15 cellular contexts compared by ENCODE assay signal in the genomic region with DNA sequence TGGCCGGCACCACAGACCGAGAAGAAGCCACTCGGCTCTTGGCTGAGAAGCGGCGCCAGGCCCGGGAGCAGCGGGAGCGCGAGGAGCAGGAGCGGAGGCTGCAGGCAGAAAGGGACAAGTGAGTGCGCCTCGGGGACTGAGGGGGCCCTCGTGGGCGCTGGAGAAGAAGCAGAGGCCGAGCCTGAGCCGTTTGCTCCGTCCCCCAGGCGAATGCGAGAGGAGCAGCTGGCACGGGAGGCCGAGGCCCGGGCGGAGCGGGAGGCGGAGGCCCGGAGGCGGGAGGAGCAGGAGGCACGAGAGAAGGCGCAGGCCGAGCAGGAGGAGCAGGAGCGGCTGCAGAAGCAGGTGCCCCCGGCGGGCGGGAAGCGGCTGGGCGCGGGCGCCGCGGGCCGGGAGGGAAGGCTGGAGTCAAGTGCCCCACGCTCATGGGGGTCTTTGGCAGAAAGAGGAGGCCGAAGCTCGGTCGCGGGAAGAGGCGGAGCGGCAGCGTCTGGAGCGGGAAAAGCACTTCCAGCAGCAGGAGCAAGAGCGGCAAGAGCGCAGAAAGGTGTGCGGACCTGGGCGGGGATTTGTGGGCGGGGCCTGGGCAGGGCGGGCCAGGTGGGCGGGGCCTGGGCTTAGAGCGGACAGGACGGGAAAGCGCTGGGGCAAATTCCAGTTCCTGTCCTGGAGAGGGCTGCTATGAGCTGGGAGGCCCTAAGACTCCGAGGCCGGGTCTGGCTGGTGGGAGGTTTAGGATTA. TPM values are rescaled to one million over a fixed set of nuclear protein-coding genes. Genes with fewer than 3 reads are reported as not detected.
A peak's percentile ranks its signal among the peaks of the same experiment; 100 is the strongest.
DNase-seq lines count a peak whose midpoint lies in the region; ATAC-seq and TF ChIP-seq lines count a peak whose summit lies in the region.
"Had no signal": no experiment of that assay in that cellular context is flagged by ENCODE, and none has a peak within 500 bp of the region (broad histone marks: within the 10 kb centered on the region; RNA-seq: fewer than 3 reads in every experiment).

No MANE protein-coding gene starts in this region.

- H3K4me1 Mint-ChIP-seq in nephron progenitor cell (peaks cover 53% of the 10 kb centered on the region), CD14-positive monocyte (no peaks in the 10 kb centered on the region)

- H3K27me3 ChIP-seq in right cardiac atrium (ENCODE audit: control insufficient read depth, insufficient read depth), result no peaks in the 10 kb centered on the region

- H3K36me3 Mint-ChIP-seq in nephron progenitor cell (ENCODE audit: low read depth) (peaks cover 52% of the 10 kb centered on the region), CD14-positive monocyte (peaks cover 71 to 87% of the 10 kb centered on the region in 2 donors)

- peaks cover 5% of the 10 kb centered on the region for H3K4me1 ChIP-seq in right cardiac atrium (ENCODE audit: control insufficient read depth, insufficient read depth, low read length)

- DNase-seq in right cardiac atrium (peak in 2 of 3 donors; percentile 77 to 81), nephron progenitor cell (peak; percentile 57), CD14-positive monocyte (ENCODE audit: low spot score) (no peak), T-helper 1 cell (no peak)
- DNase-seq: activated gamma-delta T cell; DND-41; foreskin melanocyte; NCI-H69; stimulated activated CD4-positive, alpha-beta T cell treated with anti-CD3 and anti-CD28 coated beads, Interleukin-15, amount 100 ng/mL, for 24 hours had no signal

- H3K9me3 ChIP-seq in right cardiac atrium (ENCODE audit: control insufficient read depth, low read length), result no peaks in the 10 kb centered on the region

- no peak overlapping the region for H3K4me3 ChIP-seq in right cardiac atrium (ENCODE audit: low read length)

- intact Hi-C loops in right cardiac atrium (cut with DNase I), result no loop called here
- intact Hi-C loops in CD14-positive monocyte (cut with micrococcal nuclease), result no loop called here

- ATAC-seq in right cardiac atrium, result peak; percentile 43 to 44
- ATAC-seq in GM21737 (IDR thresholded peaks at IDR 0.05; ENCODE audit: unreplicated experiment), result no peak
- ATAC-seq in HG03159 (IDR thresholded peaks at IDR 0.05; ENCODE audit: unreplicated experiment), result no peak

- WGBS in right cardiac atrium, result 72% methylated on average over 62 of the region's 62 CpGs

- H3K4me3 Mint-ChIP-seq in nephron progenitor cell, result peak overlapping the region; percentile 39
- no peak overlapping the region for H3K4me3 Mint-ChIP-seq in CD14-positive monocyte

- H3K27ac Mint-ChIP-seq in nephron progenitor cell, result no peak overlapping the region
- H3K27ac Mint-ChIP-seq in CD14-positive monocyte, result peak overlapping the region in 3 of 7 donors; percentile 11 to 61 (median 54)

- TF ChIP-seq CTCF in 22Rv1 (IDR thresholded peaks at IDR 0.05), result peak; percentile 14; the same call in 1 of the 2 replicates
- no peak for TF ChIP-seq CTCF in nephron progenitor cell (IDR thresholded peaks at IDR 0.05)
- no peak for TF ChIP-seq CTCF in CD14-positive monocyte (IDR thresholded peaks at IDR 0.05)

- H3K27ac ChIP-seq in 22Rv1 (peak overlapping the region; percentile 89), angular gyrus (ENCODE audit: low read depth, low read length) (peak overlapping the region; percentile 62), right cardiac atrium (ENCODE audit: low read length) (peak overlapping the region; percentile 45)
- H3K27ac ChIP-seq: HL-60 had no signal

- H3K9me3 Mint-ChIP-seq in nephron progenitor cell, result no peaks in the 10 kb centered on the region
- peaks cover 0 to 1% (median 0%) of the 10 kb centered on the region in 7 donors for H3K9me3 Mint-ChIP-seq in CD14-positive monocyte

- H3K27me3 Mint-ChIP-seq in nephron progenitor cell (ENCODE audit: low read depth, poor library complexity) (peaks cover 2% of the 10 kb centered on the region), CD14-positive monocyte (ENCODE audit: low read depth in 3 of 3) (peaks cover 0 to 4% (median 0%) of the 10 kb centered on the region in 3 donors)

RNA-seq across cellular contexts. Expression of gene MAP7D1, which starts 22.7 kb away (rescaled TPM):
- 100 to 1,000 TPM; 285 to 403 (median 374) TPM for total RNA-seq in right cardiac atrium
- polyA plus RNA-seq in right cardiac atrium (330 TPM), CD14-positive monocyte (10 to 100 TPM; 12.3 to 13.6 TPM)

RNA-seq across cellular contexts. Expression of gene TRAPPC3, which starts 29.4 kb away (rescaled TPM):
- 10 to 100 TPM; 58.5 to 67.2 (median 64.0) TPM for total RNA-seq in right cardiac atrium
- polyA plus RNA-seq in right cardiac atrium (73.6 TPM), CD14-positive monocyte (100 to 1,000 TPM; 125 to 136 TPM)

RNA-seq across cellular contexts. Expression of gene THRAP3, which starts 45.6 kb away (rescaled TPM):
- 10 to 100 TPM; 66.3 to 85.5 (median 77.3) TPM for total RNA-seq in right cardiac atrium
- 32.6 TPM for polyA plus RNA-seq in right cardiac atrium
- polyA plus RNA-seq in CD14-positive monocyte, result 10 to 100 TPM; 35.7 to 63.4 TPM

RNA-seq across cellular contexts. Expression of gene COL8A2, which starts 53.6 kb away (rescaled TPM):
- total RNA-seq in right cardiac atrium, result 1 to 10 TPM; 2.7 to 4.1 (median 3.3) TPM
- polyA plus RNA-seq in right cardiac atrium (2.4 TPM), CD14-positive monocyte (1 to 10 TPM in 1 of 2 donors, under 1 TPM in 1; 0.90 to 1.6 TPM)
- polyA plus RNA-seq: neural cell had no signal

Comparison
In these comparisons a context has a peak if more than half of its experiments do, and no peak if none do; other contexts are left out.
1. ATAC-seq: peak in right cardiac atrium (2 of 2); none in GM21737 (single experiment) and HG03159 (single experiment).
2. DNase-seq: peak in right cardiac atrium (2 of 3) and nephron progenitor cell (single experiment); none in CD14-positive monocyte (single experiment) and T-helper 1 cell (0 of 5).
3. RNA of gene MAP7D1, which starts 22.7 kb away (polyA plus RNA-seq): 330 TPM in right cardiac atrium (single experiment); 12.3 to 13.6 TPM in CD14-positive monocyte; every median in the first group is over 10 times any median in the second.
4. Peak in every context shown above with its lines, with median percentiles within 50 percentile points of each other: H3K27ac ChIP-seq.